In the genomic region with DNA sequence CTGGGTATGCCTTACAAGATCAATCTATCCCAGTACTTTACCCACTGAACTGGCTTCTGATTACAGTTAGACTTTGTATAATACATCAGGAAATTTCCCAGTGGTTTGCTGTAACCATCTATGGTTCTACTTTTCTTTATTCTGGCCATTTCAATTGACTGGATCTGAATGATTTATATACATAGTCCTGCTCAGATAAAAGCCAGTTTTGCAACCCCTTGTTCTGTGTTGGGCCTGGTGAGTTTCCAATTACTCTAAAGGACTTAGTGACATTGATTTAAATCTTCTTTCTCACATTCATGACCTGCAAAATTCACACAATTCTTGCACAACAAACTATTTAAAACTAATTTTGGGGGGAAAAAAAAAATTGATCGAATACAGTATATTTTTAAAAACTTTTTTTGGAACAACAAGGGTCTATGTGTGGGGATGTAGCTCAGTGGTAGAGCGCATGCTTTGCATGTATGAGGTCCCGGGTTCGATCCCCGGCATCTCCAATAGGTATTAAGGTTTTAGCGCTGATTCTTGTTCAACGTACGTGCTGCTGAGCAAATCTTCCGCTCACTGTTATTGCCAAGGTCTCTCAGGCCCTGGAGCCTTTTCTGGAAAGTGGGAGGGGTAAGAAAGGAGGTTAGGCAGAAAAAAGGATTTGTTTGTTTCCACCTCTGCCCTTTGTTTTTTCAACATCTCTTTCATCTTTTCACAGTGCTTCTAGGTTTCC, we compare ENCODE assay signal across 8 cellular contexts.
A peak's percentile ranks its signal among the peaks of the same experiment; 100 is the strongest.
DNase-seq lines count a peak whose midpoint lies in the region; ATAC-seq lines count a peak whose summit lies in the region.

No MANE protein-coding gene starts in this region.

- peak; percentile 2 for DNase-seq in NCI-H1105 (lab: John Stamatoyannopoulos, UW)
- no peak for DNase-seq in NCI-H1105 treated with DMSO at 0.1 percent for 48 hours (lab: John Stamatoyannopoulos, UW)
- DNase-seq in NCI-H1694 treated with DMSO at 0.1 percent for 48 hours (lab: John Stamatoyannopoulos, UW) = peak; percentile 42
- DNase-seq in amniotic epithelial cell (ENCODE audit: low read depth) = peak; percentile 73
- peak; percentile 23 for DNase-seq in skeletal muscle cell (ENCODE audit: low read depth)
- no peak for DNase-seq in sciatic nerve (ENCODE audit: low spot score)
- DNase-seq in effector CD4-positive, alpha-beta T cell = no peak

- ATAC-seq in sciatic nerve (no peak), GM21423 (IDR thresholded peaks at IDR 0.05; ENCODE audit: unreplicated experiment) (no peak)

- H3K4me3 ChIP-seq in skeletal muscle cell (ENCODE audit: low read depth, low read length) = no peak overlapping the region

- intact Hi-C loops in sciatic nerve (cut with DNase I) = no loop called here

Comparison
In these comparisons a context has a peak if more than half of its experiments do, and no peak if none do; other contexts are left out.
1. DNase-seq: peak in NCI-H1105 (single experiment), NCI-H1694 treated with DMSO at 0.1 percent for 48 hours (single experiment), amniotic epithelial cell (single experiment) and skeletal muscle cell (single experiment); none in NCI-H1105 treated with DMSO at 0.1 percent for 48 hours (single experiment), sciatic nerve (single experiment) and effector CD4-positive, alpha-beta T cell (single experiment).